8 cellular contexts compared by ENCODE assay signal in genomic region chr6:53979468-53980067, GRCh38.
DNase-seq lines count a peak whose midpoint lies in the region; ATAC-seq and TF ChIP-seq lines count a peak whose summit lies in the region.

No MANE protein-coding gene starts in this region.

- no peak overlapping the region for H2AFZ ChIP-seq in mammary epithelial cell (ENCODE audit: low read depth, low read length)

- H3K4me2 ChIP-seq in mammary epithelial cell (ENCODE audit: insufficient read depth, low read depth, low read length): no peak overlapping the region

- BruUV-seq in Calu3 (replicated peaks; lab: Mats Ljungman, UMichigan): no TSS peak
- no TSS peak for BruUV-seq in mammary epithelial cell (replicated peaks; lab: Mats Ljungman, UMichigan)

- CTCF ChIA-PET in Calu3 (lab: Charles Lee): no interaction called here
- CTCF ChIA-PET in mammary epithelial cell (lab: Charles Lee; ENCODE audit: low non-redundant PET): no interaction called here

- no peak overlapping the region for H3K4me3 ChIP-seq in mammary epithelial cell (replicated peaks in 1 of 3; ENCODE audit: insufficient read depth in 1 of 3, low read depth in 2 of 3, low read length in 3 of 3)

- H3K79me2 ChIP-seq in mammary epithelial cell (ENCODE audit: insufficient read depth, low read length): no peaks in the 10 kb centered on the region

- TF ChIP-seq CTCF in Calu3 (IDR thresholded peaks at IDR 0.05; ENCODE audit: unreplicated experiment): peak; percentile 72
- TF ChIP-seq CTCF in GM20000 (IDR thresholded peaks at IDR 0.05; ENCODE audit: extremely low read depth, missing control alignments): peak; percentile 65
- peak; percentile 79 for TF ChIP-seq CTCF in mammary epithelial cell (conservative IDR thresholded peaks at IDR 0.05 in 1 of 2, IDR thresholded peaks at IDR 0.05 in 1 of 2; ENCODE audit: extremely low read depth in 1 of 2, insufficient read depth in 1 of 2, low read depth in 1 of 2, low read length in 2 of 2)
- TF ChIP-seq CTCF in mesothelial cell of epicardium (IDR thresholded peaks at IDR 0.05; ENCODE audit: unreplicated experiment): peak; percentile 97

- in situ Hi-C loops in mammary epithelial cell (cut with MboI; ENCODE audit: low sequenced_read_pairs in 2 of 2): loop anchor here (10.0 to 25.0 kb wide), 5 partner anchors 283 to 1258 kb away; no protein-coding TSS in a partner anchor

- DNase-seq in Calu3 (peak; percentile 43), GM20000 (ENCODE audit: low spot score) (peak; percentile 27), NCI-H446 (lab: John Stamatoyannopoulos, UW) (peak; percentile 53 to 73), mammary epithelial cell (no peak), mesothelial cell of epicardium (ENCODE audit: low spot score in 2 of 2, unreplicated experiment in 2 of 2) (no peak), HuH-7.5 (ENCODE audit: low spot score) (no peak), posterior vena cava (ENCODE audit: low spot score) (no peak)

- H3K27ac ChIP-seq in mammary epithelial cell (ENCODE audit: insufficient read depth, low read depth, low read length): no peak overlapping the region

- no peaks in the 10 kb centered on the region for H3K27me3 ChIP-seq in mammary epithelial cell (ENCODE audit: insufficient read depth, low read length)

- H3K27me3 Mint-ChIP-seq in Calu3 (ENCODE audit: unreplicated experiment) (no peaks in the 10 kb centered on the region), mesothelial cell of epicardium (ENCODE audit: low read depth) (no peaks in the 10 kb centered on the region)

- H3K4me3 Mint-ChIP-seq in Calu3 (ENCODE audit: low read depth, unreplicated experiment) (no peak overlapping the region), mesothelial cell of epicardium (no peak overlapping the region)

- H3K9me3 ChIP-seq in mammary epithelial cell (replicated peaks; ENCODE audit: insufficient read depth, low read length): no peaks in the 10 kb centered on the region

- H3K9ac ChIP-seq in mammary epithelial cell (ENCODE audit: insufficient read depth, low read length): no peak overlapping the region

- H3K36me3 Mint-ChIP-seq in Calu3 (ENCODE audit: insufficient read depth, unreplicated experiment) (peaks cover 5% of the 10 kb centered on the region), mesothelial cell of epicardium (no peaks in the 10 kb centered on the region)

- H4K20me1 ChIP-seq in mammary epithelial cell (ENCODE audit: insufficient read depth, low read length): no peaks in the 10 kb centered on the region

- H3K4me1 ChIP-seq in mammary epithelial cell (ENCODE audit: insufficient read depth, low read length): peaks cover 21% of the 10 kb centered on the region

- H3K4me1 Mint-ChIP-seq in Calu3 (ENCODE audit: low read depth, unreplicated experiment): peaks cover 37% of the 10 kb centered on the region
- H3K4me1 Mint-ChIP-seq in mesothelial cell of epicardium: peaks cover 13% of the 10 kb centered on the region

- H3K9me3 Mint-ChIP-seq in Calu3 (ENCODE audit: low read depth, unreplicated experiment) (no peaks in the 10 kb centered on the region), mesothelial cell of epicardium (peaks cover 3% of the 10 kb centered on the region)

- no peak for ATAC-seq in GM19397 (IDR thresholded peaks at IDR 0.05; ENCODE audit: unreplicated experiment)

- no peaks in the 10 kb centered on the region for H3K36me3 ChIP-seq in mammary epithelial cell (ENCODE audit: insufficient read depth, low read length)

- dilution Hi-C loops in mammary epithelial cell (cut with HindIII; ENCODE audit: low sequenced_read_pairs): no loop called here

- H3K27ac Mint-ChIP-seq in Calu3 (ENCODE audit: unreplicated experiment) (no peak overlapping the region), mesothelial cell of epicardium (no peak overlapping the region)

- intact Hi-C loops in Calu3 (cut with micrococcal nuclease; ENCODE audit: unreplicated experiment) (loop anchor here (5.0 to 10.0 kb wide), 4 partner anchors 158 to 898 kb away; no protein-coding TSS in a partner anchor), mammary epithelial cell (cut with micrococcal nuclease) (loop anchor here (1.0 to 5.0 kb wide), 3 partner anchors 289 to 1262 kb away; partner anchors contain the start of gene FAM83B), posterior vena cava (cut with DNase I) (loop anchor here in 1 of 2 donors (5.0 kb wide), 1 partner anchor 1263 kb away; no protein-coding TSS in a partner anchor)

Comparison
In these comparisons a context has a peak if more than half of its experiments do, and no peak if none do; other contexts are left out.
1. DNase-seq: peak in Calu3 (single experiment), GM20000 (single experiment) and NCI-H446 (2 of 2); none in mammary epithelial cell (single experiment), mesothelial cell of epicardium (0 of 2), HuH-7.5 (single experiment) and posterior vena cava (single experiment).
2. Peak in every context shown above with its lines, with median percentiles within 50 percentile points of each other: CTCF ChIP-seq.